10 cellular contexts compared by ENCODE assay signal in the genomic region with DNA sequence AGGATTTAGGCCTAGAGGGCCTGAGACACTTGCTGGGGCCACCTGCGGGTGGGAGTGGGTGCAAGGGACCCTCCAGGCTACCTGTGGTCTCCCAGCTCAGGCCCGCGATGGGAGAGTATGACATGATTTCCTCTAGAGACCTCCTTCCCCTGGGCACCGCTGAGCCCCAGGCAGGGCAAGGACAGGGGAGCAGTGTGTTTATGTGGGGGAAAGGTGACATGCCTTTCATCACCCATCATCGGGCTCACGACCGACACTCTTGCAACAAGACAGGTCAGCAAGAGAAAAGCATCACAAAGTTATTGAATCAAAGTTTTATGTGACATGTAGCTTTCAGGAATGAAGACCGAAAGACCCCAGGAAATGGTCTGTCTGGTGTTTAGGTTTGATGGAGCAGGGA. TPM values are rescaled to one million over a fixed set of nuclear protein-coding genes. Genes with fewer than 3 reads are reported as not detected.
DNase-seq lines count a peak whose midpoint lies in the region; ATAC-seq and TF ChIP-seq lines count a peak whose summit lies in the region.
"Had no signal": no experiment of that assay in that cellular context is flagged by ENCODE, and none has a peak within 500 bp of the region (broad histone marks: within the 10 kb centered on the region; RNA-seq: fewer than 3 reads in every experiment).

No MANE protein-coding gene starts in this region.

- no peaks in the 10 kb centered on the region for H3K9me3 ChIP-seq in thyroid gland

- intact Hi-C loops in activated T-helper 1 cell treated with anti-CD3 and anti-CD28 coated beads, Interleukin-12 subunit alpha, Interleukin-12 subunit beta, Interleukin-2, Interleukin-4 antibody, amounts not matched to agents 30 ng/mL and 10 ng/mL and 1 ng/mL, durations not matched to agents 14 hours and 24 hours and 36 hours (cut with micrococcal nuclease) = loop anchor here (1.0 kb wide), 1 partner anchor 20 kb away; no protein-coding TSS in a partner anchor
- intact Hi-C loops in thyroid gland (cut with DNase I) = no loop called here

- peak overlapping the region; percentile 86 for H3K27ac Mint-ChIP-seq in activated T-cell treated with anti-CD3 and anti-CD28 coated beads, Interleukin-2, amount 50 U/mL, for 24 hours
- H3K27ac Mint-ChIP-seq in activated T-helper 1 cell treated with anti-CD3 and anti-CD28 coated beads, Interleukin-12 subunit alpha, Interleukin-12 subunit beta, Interleukin-2, Interleukin-4 antibody, amounts not matched to agents 30 ng/mL and 10 ng/mL and 1 ng/mL, durations not matched to agents 14 hours and 24 hours and 36 hours = peak overlapping the region; percentile 77

- H3K4me3 ChIP-seq in thyroid gland (replicated peaks in 1 of 3) = no peak overlapping the region

- DNase-seq in activated T-cell treated with anti-CD3 and anti-CD28 coated beads, Interleukin-2, amount 50 U/mL, for 24 hours = no peak
- DNase-seq in activated T-cell treated with anti-CD3 and anti-CD28 coated beads for 4 hours (no peak), kidney tubule cell (ENCODE audit: low spot score) (peak; percentile 61), thyroid gland (no peak), COR-L47 (lab: John Stamatoyannopoulos, UW) (no peak)
- DNase-seq in activated T-helper 1 cell treated with anti-CD3 and anti-CD28 coated beads, Interleukin-12 subunit alpha, Interleukin-12 subunit beta, Interleukin-2, Interleukin-4 antibody, amounts not matched to agents 30 ng/mL and 10 ng/mL and 1 ng/mL, durations not matched to agents 14 hours and 24 hours and 36 hours (ENCODE audit: low spot score) = no peak
- no peak for DNase-seq in NK-92 treated with Interleukin-12 subunit alpha and Interleukin-12 subunit beta, amount 100 ng/mL, for 24 hours (lab: John Stamatoyannopoulos, UW)
- DNase-seq: NCI-H69, T1000 had no signal

- no peaks in the 10 kb centered on the region for H3K9me3 Mint-ChIP-seq in activated T-cell treated with anti-CD3 and anti-CD28 coated beads, Interleukin-2, amount 50 U/mL, for 24 hours
- no peaks in the 10 kb centered on the region for H3K9me3 Mint-ChIP-seq in activated T-helper 1 cell treated with anti-CD3 and anti-CD28 coated beads, Interleukin-12 subunit alpha, Interleukin-12 subunit beta, Interleukin-2, Interleukin-4 antibody, amounts not matched to agents 30 ng/mL and 10 ng/mL and 1 ng/mL, durations not matched to agents 14 hours and 24 hours and 36 hours

- peak overlapping the region in 2 of 3 donors; percentile 10 to 22 for H3K27ac ChIP-seq in thyroid gland

- WGBS in thyroid gland, 2 donors = 79 to 85% methylated on average over 8 of the region's 8 CpGs

- peaks cover 76% of the 10 kb centered on the region for H3K4me1 Mint-ChIP-seq in activated T-cell treated with anti-CD3 and anti-CD28 coated beads, Interleukin-2, amount 50 U/mL, for 24 hours (ENCODE audit: low read depth)
- peaks cover 59% of the 10 kb centered on the region for H3K4me1 Mint-ChIP-seq in activated T-helper 1 cell treated with anti-CD3 and anti-CD28 coated beads, Interleukin-12 subunit alpha, Interleukin-12 subunit beta, Interleukin-2, Interleukin-4 antibody, amounts not matched to agents 30 ng/mL and 10 ng/mL and 1 ng/mL, durations not matched to agents 14 hours and 24 hours and 36 hours (ENCODE audit: low read depth)

- TF ChIP-seq CTCF in thyroid gland (IDR thresholded peaks at IDR 0.05) = no peak

- H3K27me3 Mint-ChIP-seq in activated T-cell treated with anti-CD3 and anti-CD28 coated beads, Interleukin-2, amount 50 U/mL, for 24 hours = no peaks in the 10 kb centered on the region
- H3K27me3 Mint-ChIP-seq in activated T-helper 1 cell treated with anti-CD3 and anti-CD28 coated beads, Interleukin-12 subunit alpha, Interleukin-12 subunit beta, Interleukin-2, Interleukin-4 antibody, amounts not matched to agents 30 ng/mL and 10 ng/mL and 1 ng/mL, durations not matched to agents 14 hours and 24 hours and 36 hours (ENCODE audit: insufficient read depth) = no peaks in the 10 kb centered on the region

- peak overlapping the region; percentile 5 for H3K4me3 Mint-ChIP-seq in activated T-cell treated with anti-CD3 and anti-CD28 coated beads, Interleukin-2, amount 50 U/mL, for 24 hours
- peak overlapping the region; percentile 28 for H3K4me3 Mint-ChIP-seq in activated T-helper 1 cell treated with anti-CD3 and anti-CD28 coated beads, Interleukin-12 subunit alpha, Interleukin-12 subunit beta, Interleukin-2, Interleukin-4 antibody, amounts not matched to agents 30 ng/mL and 10 ng/mL and 1 ng/mL, durations not matched to agents 14 hours and 24 hours and 36 hours

- peaks cover 0 to 53% of the 10 kb centered on the region in 2 donors for H3K4me1 ChIP-seq in thyroid gland

- no peak for TF ChIP-seq POLR2A in thyroid gland (IDR thresholded peaks at IDR 0.05)

- H3K36me3 Mint-ChIP-seq in activated T-cell treated with anti-CD3 and anti-CD28 coated beads, Interleukin-2, amount 50 U/mL, for 24 hours (ENCODE audit: low read depth) = peaks cover 55% of the 10 kb centered on the region
- H3K36me3 Mint-ChIP-seq in activated T-helper 1 cell treated with anti-CD3 and anti-CD28 coated beads, Interleukin-12 subunit alpha, Interleukin-12 subunit beta, Interleukin-2, Interleukin-4 antibody, amounts not matched to agents 30 ng/mL and 10 ng/mL and 1 ng/mL, durations not matched to agents 14 hours and 24 hours and 36 hours (ENCODE audit: low read depth) = peaks cover 17% of the 10 kb centered on the region

- no peak for ATAC-seq in HG02981 (IDR thresholded peaks at IDR 0.05; ENCODE audit: unreplicated experiment)

- no peaks in the 10 kb centered on the region for H3K27me3 ChIP-seq in thyroid gland

- no peaks in the 10 kb centered on the region for H3K36me3 ChIP-seq in thyroid gland

RNA-seq across cellular contexts. Expression of gene SH2B3, which starts 19.9 kb away (rescaled TPM):
- 42.0 and 42.3 TPM in 2 replicates for total RNA-seq in activated T-helper 1 cell treated with anti-CD3 and anti-CD28 coated beads, Interleukin-12 subunit alpha, Interleukin-12 subunit beta, Interleukin-2, Interleukin-4 antibody, amounts not matched to agents 30 ng/mL and 10 ng/mL and 1 ng/mL, durations not matched to agents 14 hours and 24 hours and 36 hours
- 10 to 100 TPM; 14.1 to 36.5 (median 25.6) TPM for total RNA-seq in thyroid gland

RNA-seq across cellular contexts. Expression of gene PHETA1, which starts 56.8 kb away (rescaled TPM):
- total RNA-seq in activated T-helper 1 cell treated with anti-CD3 and anti-CD28 coated beads, Interleukin-12 subunit alpha, Interleukin-12 subunit beta, Interleukin-2, Interleukin-4 antibody, amounts not matched to agents 30 ng/mL and 10 ng/mL and 1 ng/mL, durations not matched to agents 14 hours and 24 hours and 36 hours = 2.7 and 4.2 TPM in 2 replicates
- total RNA-seq in thyroid gland = 10 to 100 TPM in 2 of 4 donors, 1 to 10 TPM in 2; 8.1 to 23.5 (median 15.3) TPM
